ENCODE assay signal across 1 cellular context in genomic region chr3:160447544-160447943, GRCh38.
TF ChIP-seq lines count a peak whose summit lies in the region.

No MANE protein-coding gene starts in this region.

TF ChIP-seq in WTC11, 78 proteins besides CTCF, POLR2A, EP300 and RAD21 (continued from another document):
- no peak for TF ChIP-seq STAT6 (CRISPR knock-in tag; conservative IDR thresholded peaks at IDR 0.05; ENCODE audit: low read depth)
- no peak for TF ChIP-seq KAT7 (CRISPR knock-in tag; IDR thresholded peaks at IDR 0.05; ENCODE audit: borderline replicate concordance)
- TF ChIP-seq ZNF263 (CRISPR knock-in tag; IDR thresholded peaks at IDR 0.05; ENCODE audit: low read depth) = no peak
- TF ChIP-seq AR (CRISPR knock-in tag; IDR thresholded peaks at IDR 0.05) = no peak
- no peak for TF ChIP-seq TEAD4 (CRISPR knock-in tag; IDR thresholded peaks at IDR 0.05)
